9 cellular contexts compared by ENCODE assay signal in the genomic region with DNA sequence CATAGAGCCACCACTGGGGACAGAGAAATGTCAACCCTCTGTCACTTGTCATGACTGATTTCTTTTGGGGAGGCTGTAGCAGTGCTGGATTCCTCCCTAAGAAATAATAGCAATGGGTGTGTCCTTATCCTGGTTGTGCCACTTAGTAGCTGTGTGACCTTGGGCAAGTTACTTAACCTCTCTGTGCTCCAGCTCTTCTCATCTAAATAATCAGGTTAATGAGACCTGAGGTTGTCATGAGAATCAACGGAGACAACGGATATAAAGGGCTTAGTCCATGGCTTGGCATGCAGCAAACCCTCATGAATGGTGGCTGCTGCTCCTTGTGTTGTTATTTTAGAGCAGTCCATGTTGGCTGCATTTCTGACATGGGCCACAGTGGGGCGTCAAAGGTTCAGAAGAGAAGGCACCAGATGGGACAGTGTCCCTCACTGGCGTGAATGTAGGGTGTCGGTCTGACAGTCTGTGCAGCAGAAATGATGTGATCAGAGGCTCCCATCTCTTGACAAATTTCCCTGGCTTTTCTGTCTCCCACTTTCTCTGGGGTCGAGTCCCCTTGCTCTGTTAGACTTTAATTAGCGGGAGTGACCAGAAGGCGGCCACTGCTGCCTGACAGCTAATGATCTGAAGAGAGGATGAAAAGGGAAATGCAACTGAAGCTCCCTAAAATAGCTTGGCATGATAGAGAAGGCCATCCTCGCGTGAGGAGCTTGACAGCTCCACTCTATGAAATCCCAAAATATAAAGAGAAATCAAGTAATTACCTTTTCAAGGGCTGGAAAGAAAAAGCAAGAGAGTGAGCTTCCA.
DNase-seq lines count a peak whose midpoint lies in the region; ATAC-seq, FAIRE-seq and TF ChIP-seq lines count a peak whose summit lies in the region.
"Had no signal": no experiment of that assay in that cellular context is flagged by ENCODE, and none has a peak within 500 bp of the region (broad histone marks: within the 10 kb centered on the region; RNA-seq: fewer than 3 reads in every experiment).

No MANE protein-coding gene starts in this region.

- no peaks in the 10 kb centered on the region for H3K4me1 Mint-ChIP-seq in CD14-positive monocyte
- H3K4me1 Mint-ChIP-seq: activated B cell treated with CpG ODN at 0.5 μM for 24 hours had no signal

- H3K9me3 ChIP-seq in WERI-Rb-1 (ENCODE audit: severe bottlenecking) (no peaks in the 10 kb centered on the region), pancreas (no peaks in the 10 kb centered on the region)

- H3K27ac ChIP-seq in WERI-Rb-1 (peak overlapping the region; percentile 69), pancreas (no peak overlapping the region)

- H3K4me3 ChIP-seq in WERI-Rb-1 (ENCODE audit: low read depth, low read length), result no peak overlapping the region
- H3K4me3 ChIP-seq in pancreas, result no peak overlapping the region

- intact Hi-C loops in CD14-positive monocyte (cut with micrococcal nuclease), result no loop called here
- intact Hi-C loops in pancreas (cut with DNase I), result loop anchor here in 1 of 3 donors (10.0 kb wide), 1 partner anchor 559 kb away; no protein-coding TSS in a partner anchor

- H3K36me3 ChIP-seq in WERI-Rb-1 (peaks cover 13% of the 10 kb centered on the region), pancreas (no peaks in the 10 kb centered on the region)

- FAIRE-seq in GM18507 (lab: Jason Lieb, UNC) (peak; percentile 86), frontal cortex (lab: Jason Lieb, UNC) (no peak), pancreas (lab: Jason Lieb, UNC) (no peak)

- peak overlapping the region in 1 of 7 donors; percentile 36 for H3K27ac Mint-ChIP-seq in CD14-positive monocyte
- H3K27ac Mint-ChIP-seq: activated B cell treated with CpG ODN at 0.5 μM for 24 hours had no signal

- ATAC-seq in HG02759 (IDR thresholded peaks at IDR 0.05; ENCODE audit: unreplicated experiment) (peak; percentile 88), pancreas (peak; percentile 63 to 97 (median 92)), omental fat pad (ENCODE audit: low FRiP score) (no peak)

- H3K27me3 ChIP-seq in WERI-Rb-1 (ENCODE audit: insufficient read depth, low read depth, severe bottlenecking), result no peaks in the 10 kb centered on the region
- H3K27me3 ChIP-seq in pancreas, result no peaks in the 10 kb centered on the region

- H3K27me3 Mint-ChIP-seq in CD14-positive monocyte (ENCODE audit: low read depth in 3 of 3), result peaks cover 2 to 4% (median 2%) of the 10 kb centered on the region in 3 donors
- H3K27me3 Mint-ChIP-seq: activated B cell treated with CpG ODN at 0.5 μM for 24 hours had no signal

- no peak for DNase-seq in CD14-positive monocyte (ENCODE audit: low spot score)
- DNase-seq in GM18507 (ENCODE audit: extremely low spot score, insufficient read length, low read depth), result peak; percentile 15
- DNase-seq in NCI-H1092 treated with DMSO at 0.1 percent for 48 hours (lab: John Stamatoyannopoulos, UW), result peak; percentile 66
- DNase-seq in WERI-Rb-1, result peak; percentile 94
- DNase-seq in frontal cortex (ENCODE audit: low spot score in 2 of 2), result peak; percentile 3 to 28
- DNase-seq in pancreas, result peak; percentile 36 to 85 (median 62)
- no peak for DNase-seq in omental fat pad (ENCODE audit: low spot score)
- DNase-seq: activated B cell treated with CpG ODN at 0.5 μM for 24 hours had no signal

- no peaks in the 10 kb centered on the region for H3K9me3 Mint-ChIP-seq in CD14-positive monocyte
- H3K9me3 Mint-ChIP-seq: activated B cell treated with CpG ODN at 0.5 μM for 24 hours had no signal

- no peak overlapping the region for H3K4me3 Mint-ChIP-seq in CD14-positive monocyte
- H3K4me3 Mint-ChIP-seq: activated B cell treated with CpG ODN at 0.5 μM for 24 hours had no signal

- no peaks in the 10 kb centered on the region for H3K4me1 ChIP-seq in pancreas

- WGBS in pancreas, 2 donors, result 4 to 10% methylated on average over 10 of the region's 10 CpGs

- TF ChIP-seq CTCF in CD14-positive monocyte (IDR thresholded peaks at IDR 0.05) (peak; percentile 11), WERI-Rb-1 (IDR thresholded peaks at IDR 0.05; ENCODE audit: low read depth, low read length) (peak; percentile 84), pancreas (IDR thresholded peaks at IDR 0.05) (peak; percentile 14 to 57 (median 44)), omental fat pad (IDR thresholded peaks at IDR 0.05) (peak in 1 of 3 donors; percentile 12)

- no peaks in the 10 kb centered on the region for H3K36me3 Mint-ChIP-seq in CD14-positive monocyte

Comparison
In these comparisons a context has a peak if more than half of its experiments do, and no peak if none do; other contexts are left out.
1. DNase-seq: peak in GM18507 (single experiment), NCI-H1092 treated with DMSO at 0.1 percent for 48 hours (single experiment), WERI-Rb-1 (single experiment), frontal cortex (2 of 2) and pancreas (6 of 6); none in CD14-positive monocyte (single experiment) and omental fat pad (single experiment).